21 cellular contexts compared by ENCODE assay signal in genomic region chr4:39362827-39363226, GRCh38. TPM values are rescaled to one million over a fixed set of nuclear protein-coding genes. Genes with fewer than 3 reads are reported as not detected.
DNase-seq lines count a peak whose midpoint lies in the region; ATAC-seq lines count a peak whose summit lies in the region.
"Had no signal": no experiment of that assay in that cellular context is flagged by ENCODE, and none has a peak within 500 bp of the region (broad histone marks: within the 10 kb centered on the region; RNA-seq: fewer than 3 reads in every experiment).

No MANE protein-coding gene starts in this region.

- H3K27me3 Mint-ChIP-seq in activated CD4-positive, alpha-beta T cell treated with anti-CD3 and anti-CD28 coated beads for 36 hours: no peaks in the 10 kb centered on the region
- H3K27me3 Mint-ChIP-seq in activated naive CD8-positive, alpha-beta T cell treated with anti-CD3 and anti-CD28 coated beads for 36 hours: no peaks in the 10 kb centered on the region
- no peaks in the 10 kb centered on the region for H3K27me3 Mint-ChIP-seq in naive thymus-derived CD8-positive, alpha-beta T cell
- H3K27me3 Mint-ChIP-seq: dendritic cell treated with granulocyte-macrophage colony-stimulating factor and Interleukin-4, amounts not matched to agents 40 ng/mL and 50 ng/mL, for 4 days had no signal

- H3K27ac Mint-ChIP-seq in activated CD4-positive, alpha-beta T cell treated with anti-CD3 and anti-CD28 coated beads for 36 hours: peak overlapping the region; percentile 44
- peak overlapping the region; percentile 76 for H3K27ac Mint-ChIP-seq in activated naive CD8-positive, alpha-beta T cell treated with anti-CD3 and anti-CD28 coated beads for 36 hours
- H3K27ac Mint-ChIP-seq in naive thymus-derived CD8-positive, alpha-beta T cell: peak overlapping the region in 5 of 10 donors; percentile 6 to 61 (median 45)
- H3K27ac Mint-ChIP-seq: dendritic cell treated with granulocyte-macrophage colony-stimulating factor and Interleukin-4, amounts not matched to agents 40 ng/mL and 50 ng/mL, for 4 days had no signal

- POLR2A ChIA-PET in activated CD4-positive, alpha-beta T cell treated with anti-CD3 and anti-CD28 coated beads for 36 hours (lab: Charles Lee): interaction anchor here (0.6 to 0.7 kb wide), 3 partner anchors 9 to 1208 kb away, joined by 4 to 7 read pairs (median 5); no protein-coding TSS in a partner anchor
- POLR2A ChIA-PET in naive thymus-derived CD8-positive, alpha-beta T cell (lab: Charles Lee): interaction anchor here (0.5 kb wide), 1 partner anchor 26 kb away, joined by 6 read pairs; no protein-coding TSS in a partner anchor

- CTCF ChIA-PET in activated CD4-positive, alpha-beta T cell treated with anti-CD3 and anti-CD28 coated beads for 36 hours (lab: Charles Lee): interaction anchor here (1.0 kb wide), 1 partner anchor 10 kb away, joined by 3 read pairs; no protein-coding TSS in a partner anchor

- intact Hi-C loops in activated CD4-positive, alpha-beta T cell treated with anti-CD3 and anti-CD28 coated beads for 36 hours (cut with DNase I, micrococcal nuclease): no loop called here

- no peaks in the 10 kb centered on the region for H3K9me3 Mint-ChIP-seq in activated CD4-positive, alpha-beta T cell treated with anti-CD3 and anti-CD28 coated beads for 36 hours (ENCODE audit: low read depth)
- H3K9me3 Mint-ChIP-seq in activated naive CD8-positive, alpha-beta T cell treated with anti-CD3 and anti-CD28 coated beads for 36 hours: peaks cover 8% of the 10 kb centered on the region
- no peaks in the 10 kb centered on the region for H3K9me3 Mint-ChIP-seq in naive thymus-derived CD8-positive, alpha-beta T cell
- H3K9me3 Mint-ChIP-seq: dendritic cell treated with granulocyte-macrophage colony-stimulating factor and Interleukin-4, amounts not matched to agents 40 ng/mL and 50 ng/mL, for 4 days had no signal

- peaks cover 36% of the 10 kb centered on the region for H3K36me3 Mint-ChIP-seq in activated CD4-positive, alpha-beta T cell treated with anti-CD3 and anti-CD28 coated beads for 36 hours (ENCODE audit: low read depth)
- peaks cover 53% of the 10 kb centered on the region for H3K36me3 Mint-ChIP-seq in activated naive CD8-positive, alpha-beta T cell treated with anti-CD3 and anti-CD28 coated beads for 36 hours
- H3K36me3 Mint-ChIP-seq in naive thymus-derived CD8-positive, alpha-beta T cell: peaks cover 0 to 7% (median 0%) of the 10 kb centered on the region in 3 donors

- H3K4me1 Mint-ChIP-seq in activated CD4-positive, alpha-beta T cell treated with anti-CD3 and anti-CD28 coated beads for 36 hours: peaks cover 47% of the 10 kb centered on the region
- peaks cover 35% of the 10 kb centered on the region for H3K4me1 Mint-ChIP-seq in activated naive CD8-positive, alpha-beta T cell treated with anti-CD3 and anti-CD28 coated beads for 36 hours
- H3K4me1 Mint-ChIP-seq in naive thymus-derived CD8-positive, alpha-beta T cell: peaks cover 19 to 57% (median 50%) of the 10 kb centered on the region in 4 donors

- H3K4me3 Mint-ChIP-seq in activated CD4-positive, alpha-beta T cell treated with anti-CD3 and anti-CD28 coated beads for 36 hours: peak overlapping the region; percentile 7
- H3K4me3 Mint-ChIP-seq in activated naive CD8-positive, alpha-beta T cell treated with anti-CD3 and anti-CD28 coated beads for 36 hours: peak overlapping the region; percentile 44
- H3K4me3 Mint-ChIP-seq in naive thymus-derived CD8-positive, alpha-beta T cell: peak overlapping the region in 6 of 10 donors; percentile 7 to 33 (median 14)
- H3K4me3 Mint-ChIP-seq: dendritic cell treated with granulocyte-macrophage colony-stimulating factor and Interleukin-4, amounts not matched to agents 40 ng/mL and 50 ng/mL, for 4 days had no signal

- ATAC-seq in activated CD4-positive, alpha-beta T cell treated with anti-CD3 and anti-CD28 coated beads for 36 hours: no peak
- ATAC-seq in naive thymus-derived CD8-positive, alpha-beta T cell: no peak
- ATAC-seq: A549, body of pancreas, heart left ventricle had no signal

- no peak for DNase-seq in activated CD4-positive, alpha-beta T cell treated with anti-CD3 and anti-CD28 coated beads for 36 hours
- no peak for DNase-seq in activated CD4-positive, alpha-beta T cell treated with anti-CD3 and anti-CD28 coated beads for 48 hours
- peak; percentile 41 for DNase-seq in HCEC 1CT
- no peak for DNase-seq in activated naive CD8-positive, alpha-beta T cell treated with anti-CD3 and anti-CD28 coated beads for 36 hours
- no peak for DNase-seq in naive thymus-derived CD8-positive, alpha-beta T cell
- no peak for DNase-seq in hypothalamus (lab: John Stamatoyannopoulos, UW)
- DNase-seq in ecto neural progenitor cell (ENCODE audit: low spot score): no peak
- DNase-seq in A172 (ENCODE audit: low spot score): no peak
- DNase-seq: activated CD4-positive, alpha-beta T cell treated with anti-CD3 and anti-CD28 coated beads for 1 hour; activated effector memory CD4-positive, alpha-beta T cell treated with Interleukin-2 at 50 U/mL for 16 hours; body of pancreas; heart left ventricle; kidney; NCI-H1092; NCI-H774; nucleus accumbens; stimulated activated CD4-positive, alpha-beta T cell treated with anti-CD3 and anti-CD28 coated beads, Interleukin-2, amount 100 ng/mL, for 48 hours had no signal

RNA-seq across cellular contexts. Expression of gene RFC1, which starts 3.3 kb away (rescaled TPM):
- total RNA-seq in activated CD4-positive, alpha-beta T cell treated with anti-CD3 and anti-CD28 coated beads for 36 hours: 100 to 1,000 TPM; 112 to 216 TPM
- 100 to 1,000 TPM; 117 to 128 TPM for total RNA-seq in activated naive CD8-positive, alpha-beta T cell treated with anti-CD3 and anti-CD28 coated beads for 36 hours
- 10 to 100 TPM; 52.2 to 54.6 TPM for total RNA-seq in naive thymus-derived CD8-positive, alpha-beta T cell
- polyA plus RNA-seq in naive thymus-derived CD8-positive, alpha-beta T cell: 10 to 100 TPM; 26.6 to 43.2 (median 32.6) TPM
- 54.0 and 72.4 TPM in 2 replicates for total RNA-seq in A172 (2014; rRNA removed; shearing (Covaris generic))

RNA-seq across cellular contexts. Expression of gene KLB, which starts 43.9 kb away (rescaled TPM):
- total RNA-seq in activated CD4-positive, alpha-beta T cell treated with anti-CD3 and anti-CD28 coated beads for 36 hours: not detected
- total RNA-seq in activated naive CD8-positive, alpha-beta T cell treated with anti-CD3 and anti-CD28 coated beads for 36 hours: not detected
- total RNA-seq in naive thymus-derived CD8-positive, alpha-beta T cell: under 1 TPM in 1 of 2 experiments, not detected in 1; 0.05 TPM
- polyA plus RNA-seq in naive thymus-derived CD8-positive, alpha-beta T cell: under 1 TPM in 1 of 3 donors, not detected in 2; 0.03 TPM
- total RNA-seq in A172 (2014; rRNA removed; shearing (Covaris generic)): not detected in 2 replicates
- total RNA-seq: kidney; T-helper 2 cell treated with Interferon-gamma antibody and Interleukin-4, amounts not matched to agents 100 ng/mL and 5 ng/mL, for 36 hours; thoracic aorta had no signal
